ENCODE assay signal across 8 cellular contexts in genomic region chr22:38201371-38201717, GRCh38. TPM values are rescaled to one million over a fixed set of nuclear protein-coding genes. Genes with fewer than 3 reads are reported as not detected.
A peak's percentile ranks its signal among the peaks of the same experiment; 100 is the strongest.
DNase-seq lines count a peak whose midpoint lies in the region; ATAC-seq, FAIRE-seq and TF ChIP-seq lines count a peak whose summit lies in the region.

No MANE protein-coding gene starts in this region.

- no peaks in the 10 kb centered on the region for H3K9me3 ChIP-seq in keratinocyte (ENCODE audit: control insufficient read depth, low read depth, low read length)

- peaks cover 38% of the 10 kb centered on the region for H3K79me2 ChIP-seq in keratinocyte (ENCODE audit: control insufficient read depth, insufficient read depth, low read length)

- H3K9ac ChIP-seq in keratinocyte (ENCODE audit: control insufficient read depth, extremely low read depth, insufficient read depth, low read length): peak overlapping the region; percentile 64

- peak overlapping the region; percentile 95 for H3K4me2 ChIP-seq in keratinocyte (ENCODE audit: control insufficient read depth, extremely low read depth, insufficient read depth, low read depth, low read length)

- peak overlapping the region; percentile 89 for H3K4me3 Mint-ChIP-seq in T-helper 1 cell treated with Interleukin-12 subunit alpha and Interleukin-12 subunit beta and Interleukin-4 antibody, amounts not matched to agents 30 μg/mL and 1 μg/mL, for 36 hours
- peak overlapping the region; percentile 68 for H3K4me3 Mint-ChIP-seq in activated naive CD8-positive, alpha-beta T cell treated with anti-CD3 and anti-CD28 coated beads, Interleukin-2, amount 50 U/mL, for 24 hours

- dilution Hi-C loops in keratinocyte (cut with MboI; ENCODE audit: extremely low pct_ligation_motif_present, low sequenced_read_pairs): no loop called here

- H4K20me1 ChIP-seq in keratinocyte (ENCODE audit: control insufficient read depth, extremely low read depth, insufficient read depth, low read length): peaks cover 13% of the 10 kb centered on the region

- TF ChIP-seq CTCF in keratinocyte (optimal IDR thresholded peaks at IDR 0.05 in 1 of 3, IDR thresholded peaks at IDR 0.05 in 1 of 3, conservative IDR thresholded peaks at IDR 0.05 in 1 of 3; ENCODE audit: extremely low read depth in 1 of 3, insufficient read depth in 2 of 3, low read length in 3 of 3): no peak

- peak overlapping the region; percentile 87 for H2AFZ ChIP-seq in keratinocyte (ENCODE audit: control insufficient read depth, low read length)

- no peaks in the 10 kb centered on the region for H3K36me3 Mint-ChIP-seq in T-helper 1 cell treated with Interleukin-12 subunit alpha and Interleukin-12 subunit beta and Interleukin-4 antibody, amounts not matched to agents 30 μg/mL and 1 μg/mL, for 36 hours (ENCODE audit: low read depth)
- no peaks in the 10 kb centered on the region for H3K36me3 Mint-ChIP-seq in activated naive CD8-positive, alpha-beta T cell treated with anti-CD3 and anti-CD28 coated beads, Interleukin-2, amount 50 U/mL, for 24 hours (ENCODE audit: low read depth)

- ATAC-seq in activated naive CD8-positive, alpha-beta T cell treated with anti-CD3 and anti-CD28 coated beads, Interleukin-2, amount 50 U/mL, for 24 hours: no peak
- ATAC-seq in HG02623 (IDR thresholded peaks at IDR 0.05; ENCODE audit: unreplicated experiment) (no peak), GM21423 (IDR thresholded peaks at IDR 0.05; ENCODE audit: unreplicated experiment) (no peak)

- FAIRE-seq in keratinocyte (lab: Jason Lieb, UNC): no peak

- H3K27ac Mint-ChIP-seq in T-helper 1 cell treated with Interleukin-12 subunit alpha and Interleukin-12 subunit beta and Interleukin-4 antibody, amounts not matched to agents 30 μg/mL and 1 μg/mL, for 36 hours: peak overlapping the region; percentile 97
- H3K27ac Mint-ChIP-seq in activated naive CD8-positive, alpha-beta T cell treated with anti-CD3 and anti-CD28 coated beads, Interleukin-2, amount 50 U/mL, for 24 hours: peak overlapping the region; percentile 81

- H3K4me1 Mint-ChIP-seq in T-helper 1 cell treated with Interleukin-12 subunit alpha and Interleukin-12 subunit beta and Interleukin-4 antibody, amounts not matched to agents 30 μg/mL and 1 μg/mL, for 36 hours (ENCODE audit: low read depth): peaks cover 28% of the 10 kb centered on the region
- peaks cover 46% of the 10 kb centered on the region for H3K4me1 Mint-ChIP-seq in activated naive CD8-positive, alpha-beta T cell treated with anti-CD3 and anti-CD28 coated beads, Interleukin-2, amount 50 U/mL, for 24 hours

- no peaks in the 10 kb centered on the region for H3K27me3 ChIP-seq in keratinocyte (ENCODE audit: control insufficient read depth, extremely low read depth, insufficient read depth, low read length)

- no peaks in the 10 kb centered on the region for H3K9me1 ChIP-seq in keratinocyte (ENCODE audit: control insufficient read depth, extremely low read depth, insufficient read depth, low read length)

- H3K9me3 Mint-ChIP-seq in T-helper 1 cell treated with Interleukin-12 subunit alpha and Interleukin-12 subunit beta and Interleukin-4 antibody, amounts not matched to agents 30 μg/mL and 1 μg/mL, for 36 hours: no peaks in the 10 kb centered on the region
- no peaks in the 10 kb centered on the region for H3K9me3 Mint-ChIP-seq in activated naive CD8-positive, alpha-beta T cell treated with anti-CD3 and anti-CD28 coated beads, Interleukin-2, amount 50 U/mL, for 24 hours

- peaks cover 3% of the 10 kb centered on the region for H3K27me3 Mint-ChIP-seq in T-helper 1 cell treated with Interleukin-12 subunit alpha and Interleukin-12 subunit beta and Interleukin-4 antibody, amounts not matched to agents 30 μg/mL and 1 μg/mL, for 36 hours (ENCODE audit: low read depth)
- H3K27me3 Mint-ChIP-seq in activated naive CD8-positive, alpha-beta T cell treated with anti-CD3 and anti-CD28 coated beads, Interleukin-2, amount 50 U/mL, for 24 hours: peaks cover 2% of the 10 kb centered on the region

- DNase-seq in T-helper 1 cell (no peak), keratinocyte (ENCODE audit: low read depth, low spot score) (no peak), occipital lobe (lab: John Stamatoyannopoulos, UW) (no peak)
- no peak for DNase-seq in activated naive CD8-positive, alpha-beta T cell treated with anti-CD3 and anti-CD28 coated beads, Interleukin-2, amount 50 U/mL, for 24 hours

- peak overlapping the region; percentile 27 to 72 (median 48) for H3K4me3 ChIP-seq in keratinocyte (ENCODE audit: control insufficient read depth in 2 of 3, extremely low read depth in 1 of 3, insufficient read depth in 2 of 3, low read depth in 1 of 3, low read length in 3 of 3)

- H3K27ac ChIP-seq in keratinocyte (ENCODE audit: control insufficient read depth, insufficient read depth, low read length): peak overlapping the region; percentile 52
- H3K27ac ChIP-seq in temporal lobe (ENCODE audit: low read depth, low read length): peak overlapping the region; percentile 23

- peaks cover 16% of the 10 kb centered on the region for H3K4me1 ChIP-seq in keratinocyte (ENCODE audit: control insufficient read depth, extremely low read depth, insufficient read depth, low read length)

- H3K36me3 ChIP-seq in keratinocyte (ENCODE audit: control insufficient read depth in 2 of 2, extremely low read depth in 1 of 2, insufficient read depth in 2 of 2, low read length in 2 of 2): peaks cover 0 to 5% of the 10 kb centered on the region in 2 experiments

RNA-seq across cellular contexts. Expression of gene MAFF, which starts 0.5 kb away (rescaled TPM):
- polyA plus RNA-seq in keratinocyte: 8.6 to 10.5 TPM (median 10.5 TPM) in 3 replicates
- 29.6 TPM for polyA plus RNA-seq in keratinocyte (2011; ENCODE audit: low read depth)
- polyA plus RNA-seq in keratinocyte (2011; cell fraction: cytosol; rRNA removed): 7.0 and 9.8 TPM in 2 replicates
- 12.7 and 15.8 TPM in 2 replicates for polyA plus RNA-seq in keratinocyte (2011; cell fraction: nucleus; rRNA removed)
- polyA plus RNA-seq in keratinocyte (2012; ENCODE audit: low replicate concordance): 12.2 and 74.2 TPM in 2 replicates
- 3.1 to 3.9 TPM (median 3.5 TPM) in 3 replicates for polyA minus RNA-seq in keratinocyte
- 12.3 TPM for polyA minus RNA-seq in keratinocyte (2011; cell fraction: cytosol; rRNA and poly(A)+ RNA removed)
- 8.0 and 8.1 TPM in 2 replicates for polyA minus RNA-seq in keratinocyte (2011; cell fraction: nucleus; rRNA and poly(A)+ RNA removed)
- total RNA-seq in temporal lobe (2.0 TPM), occipital lobe (3.1 TPM)

RNA-seq across cellular contexts. Expression of gene PLA2G6, which starts 19.7 kb away (rescaled TPM):
- polyA plus RNA-seq in keratinocyte: 4.6 to 12.1 TPM (median 5.2 TPM) in 3 replicates
- 1.6 TPM for polyA plus RNA-seq in keratinocyte (2011; ENCODE audit: low read depth)
- polyA plus RNA-seq in keratinocyte (2011; cell fraction: cytosol; rRNA removed): 1.4 and 2.3 TPM in 2 replicates
- 34.0 and 40.8 TPM in 2 replicates for polyA plus RNA-seq in keratinocyte (2011; cell fraction: nucleus; rRNA removed)
- polyA plus RNA-seq in keratinocyte (2012; ENCODE audit: low replicate concordance): 3.2 and 9.8 TPM in 2 replicates
- 4.4 to 20.7 TPM (median 14.4 TPM) in 3 replicates for polyA minus RNA-seq in keratinocyte
- polyA minus RNA-seq in keratinocyte (2011; cell fraction: cytosol; rRNA and poly(A)+ RNA removed): 5.0 TPM
- polyA minus RNA-seq in keratinocyte (2011; cell fraction: nucleus; rRNA and poly(A)+ RNA removed): 16.8 and 27.8 TPM in 2 replicates
- total RNA-seq in temporal lobe: 20.9 TPM
- total RNA-seq in occipital lobe: 15.8 TPM
